Comparison of ENCODE assay signal across 17 cellular contexts in genomic region chr10:58239561-58240169, GRCh38.
DNase-seq lines count a peak whose midpoint lies in the region; ATAC-seq and TF ChIP-seq lines count a peak whose summit lies in the region.
"Had no signal": no experiment of that assay in that cellular context is flagged by ENCODE, and none has a peak within 500 bp of the region (broad histone marks: within the 10 kb centered on the region; RNA-seq: fewer than 3 reads in every experiment).

No MANE protein-coding gene starts in this region.

- TF ChIP-seq CTCF in HEK293 (tag by site-specific recombination; IDR thresholded peaks at IDR 0.05) (no peak), fibroblast of pulmonary artery (IDR thresholded peaks at IDR 0.05; ENCODE audit: low read length, missing control alignments) (no peak), nephron progenitor cell (IDR thresholded peaks at IDR 0.05) (no peak)

- H3K4me1 ChIP-seq in HEK293 (ENCODE audit: control insufficient read depth, insufficient read depth, low read length) = no peaks in the 10 kb centered on the region; the same call in 1 of the 2 replicates
- H3K4me1 ChIP-seq: right atrium auricular region, uterus had no signal

- H3K9me3 ChIP-seq in HEK293 (ENCODE audit: control insufficient read depth, insufficient read depth, low read depth, low read length) = no peaks in the 10 kb centered on the region
- H3K9me3 ChIP-seq: right atrium auricular region, uterus had no signal

- peaks cover 40% of the 10 kb centered on the region for H3K36me3 Mint-ChIP-seq in activated naive CD8-positive, alpha-beta T cell treated with anti-CD3 and anti-CD28 coated beads, Interleukin-2, amount 50 U/mL, for 24 hours (ENCODE audit: low read depth)
- H3K36me3 Mint-ChIP-seq in nephron progenitor cell (ENCODE audit: low read depth) = peaks cover 88% of the 10 kb centered on the region

- H3K36me3 ChIP-seq in HEK293 (ENCODE audit: control insufficient read depth in 2 of 2, insufficient read depth in 1 of 2, low read length in 2 of 2) = peaks cover 9 to 16% of the 10 kb centered on the region in 2 experiments; a peak in 2 of 3 replicates
- H3K36me3 ChIP-seq: uterus had no signal

- no peak for ATAC-seq in activated naive CD8-positive, alpha-beta T cell treated with anti-CD3 and anti-CD28 coated beads, Interleukin-2, amount 50 U/mL, for 24 hours
- no peak for ATAC-seq in GM18873 (IDR thresholded peaks at IDR 0.05; ENCODE audit: low FRiP score, unreplicated experiment)
- ATAC-seq: left colon; stimulated activated effector memory CD8-positive, alpha-beta T cell treated with anti-CD3 and anti-CD28 coated beads, Interleukin-12 subunit alpha, Interleukin-12 subunit beta, amount 100 ng/mL, for 72 hours had no signal

- peaks cover 16% of the 10 kb centered on the region for H3K9me3 Mint-ChIP-seq in activated naive CD8-positive, alpha-beta T cell treated with anti-CD3 and anti-CD28 coated beads, Interleukin-2, amount 50 U/mL, for 24 hours
- peaks cover 47% of the 10 kb centered on the region for H3K9me3 Mint-ChIP-seq in nephron progenitor cell
- H3K9me3 Mint-ChIP-seq: stimulated activated effector memory CD8-positive, alpha-beta T cell treated with anti-CD3 and anti-CD28 coated beads, Interleukin-12 subunit alpha, Interleukin-12 subunit beta, amount 100 ng/mL, for 72 hours had no signal

- POLR2A ChIA-PET in HEK293 (lab: Yijun Ruan, JAX) = no interaction called here

- no peaks in the 10 kb centered on the region for H3K27me3 Mint-ChIP-seq in activated naive CD8-positive, alpha-beta T cell treated with anti-CD3 and anti-CD28 coated beads, Interleukin-2, amount 50 U/mL, for 24 hours
- H3K27me3 Mint-ChIP-seq in nephron progenitor cell (ENCODE audit: low read depth, poor library complexity) = no peaks in the 10 kb centered on the region

- no peak overlapping the region for H3K4me3 Mint-ChIP-seq in activated naive CD8-positive, alpha-beta T cell treated with anti-CD3 and anti-CD28 coated beads, Interleukin-2, amount 50 U/mL, for 24 hours
- H3K4me3 Mint-ChIP-seq in nephron progenitor cell = no peak overlapping the region
- H3K4me3 Mint-ChIP-seq: stimulated activated effector memory CD8-positive, alpha-beta T cell treated with anti-CD3 and anti-CD28 coated beads, Interleukin-12 subunit alpha, Interleukin-12 subunit beta, amount 100 ng/mL, for 72 hours had no signal

- H3K27ac Mint-ChIP-seq in activated naive CD8-positive, alpha-beta T cell treated with anti-CD3 and anti-CD28 coated beads, Interleukin-2, amount 50 U/mL, for 24 hours = peak overlapping the region; percentile 29
- no peak overlapping the region for H3K27ac Mint-ChIP-seq in nephron progenitor cell
- H3K27ac Mint-ChIP-seq: stimulated activated effector memory CD8-positive, alpha-beta T cell treated with anti-CD3 and anti-CD28 coated beads, Interleukin-12 subunit alpha, Interleukin-12 subunit beta, amount 100 ng/mL, for 72 hours had no signal

- no peak overlapping the region for H3K27ac ChIP-seq in HEK293 (ENCODE audit: extremely low read depth, low read depth, low read length)
- H3K27ac ChIP-seq: right atrium auricular region, uterus had no signal

- peaks cover 45% of the 10 kb centered on the region for H3K4me1 Mint-ChIP-seq in activated naive CD8-positive, alpha-beta T cell treated with anti-CD3 and anti-CD28 coated beads, Interleukin-2, amount 50 U/mL, for 24 hours
- peaks cover 8% of the 10 kb centered on the region for H3K4me1 Mint-ChIP-seq in nephron progenitor cell

- CTCF ChIA-PET in HEK293 (lab: Yijun Ruan, JAX) = interaction anchor here (0.7 kb wide), 1 partner anchor 1671 kb away, joined by 3 read pairs; no protein-coding TSS in a partner anchor

- peak; percentile 9 for DNase-seq in AG20443 (ENCODE audit: low spot score)
- DNase-seq in activated naive CD8-positive, alpha-beta T cell treated with anti-CD3 and anti-CD28 coated beads, Interleukin-2, amount 50 U/mL, for 24 hours = no peak
- peak; percentile 41 for DNase-seq in fibroblast of pulmonary artery (ENCODE audit: low read depth)
- no peak for DNase-seq in nephron progenitor cell
- no peak for DNase-seq in NCI-H748 treated with DMSO at 0.1 percent for 48 hours (lab: John Stamatoyannopoulos, UW)
- no peak for DNase-seq in NCI-H1105 (lab: John Stamatoyannopoulos, UW)
- DNase-seq: activated T-cell treated with anti-CD3 and anti-CD28 coated beads for 4 hours; amygdala; effector CD8-positive, alpha-beta T cell; head of caudate nucleus; left colon; stimulated activated CD4-positive, alpha-beta T cell treated with anti-CD3 and anti-CD28 coated beads, Interleukin-4, amount 100 ng/mL, for 24 hours; uterus had no signal

- no peak overlapping the region for H3K4me3 ChIP-seq in HEK293 (ENCODE audit: low read depth, low read length)
- H3K4me3 ChIP-seq in fibroblast of pulmonary artery (replicated peaks; ENCODE audit: low read depth, low read length) = no peak overlapping the region
- H3K4me3 ChIP-seq: right atrium auricular region, uterus had no signal

TF ChIP-seq in HEK293, 187 proteins besides CTCF, POLR2A, EP300 and RAD21:
- TF ChIP-seq ZNF664 (tag by site-specific recombination; IDR thresholded peaks at IDR 0.05) (0 out of 2 replicates have a peak, but pooled peaks have one; percentile 26), SP2 (tag by site-specific recombination; IDR thresholded peaks at IDR 0.05) (no peak)
TF ChIP-seq in HEK293: peak in this region for 1.

Comparison
In these comparisons a context has a peak if more than half of its experiments do, and no peak if none do; other contexts are left out.
1. DNase-seq: peak in AG20443 (single experiment) and fibroblast of pulmonary artery (single experiment); none in activated naive CD8-positive, alpha-beta T cell treated with anti-CD3 and anti-CD28 coated beads, Interleukin-2, amount 50 U/mL, for 24 hours (single experiment), nephron progenitor cell (single experiment), NCI-H748 treated with DMSO at 0.1 percent for 48 hours (single experiment) and NCI-H1105 (single experiment).